ENCODE assay signal across 9 cellular contexts in the genomic region with DNA sequence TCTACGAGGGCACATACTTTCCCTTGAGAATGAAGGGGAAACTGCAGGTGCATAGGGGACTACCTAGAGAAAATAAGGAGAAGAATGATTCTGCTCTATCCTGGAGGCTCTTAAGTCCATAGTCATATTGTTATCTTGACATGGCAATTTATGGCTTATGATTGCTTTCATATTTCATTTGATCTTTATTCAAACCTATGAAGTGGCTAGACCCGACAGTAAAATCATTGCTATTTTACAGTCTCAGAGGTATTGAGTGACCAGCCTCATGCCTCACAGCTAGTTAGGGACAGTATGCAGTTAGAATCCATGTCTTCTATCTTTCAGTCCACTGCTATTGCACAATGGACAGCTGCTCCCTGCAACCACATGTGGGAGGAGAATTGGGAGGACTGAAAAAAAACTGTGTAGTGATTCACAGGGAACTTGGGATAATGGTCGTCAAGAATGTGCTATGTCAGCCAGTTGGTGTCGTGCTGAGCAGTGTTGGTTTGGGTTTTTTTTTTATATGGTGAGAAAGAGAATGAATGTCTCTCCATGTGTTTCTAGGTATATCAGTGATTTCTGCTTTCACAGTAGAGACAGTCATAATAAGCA.
A peak's percentile ranks its signal among the peaks of the same experiment; 100 is the strongest.
DNase-seq lines count a peak whose midpoint lies in the region; ATAC-seq, FAIRE-seq and TF ChIP-seq lines count a peak whose summit lies in the region.
"Had no signal": no experiment of that assay in that cellular context is flagged by ENCODE, and none has a peak within 500 bp of the region (broad histone marks: within the 10 kb centered on the region; RNA-seq: fewer than 3 reads in every experiment).

No MANE protein-coding gene starts in this region.

- no peaks in the 10 kb centered on the region for H3K36me3 ChIP-seq in bronchial epithelial cell (ENCODE audit: control insufficient read depth, insufficient read depth, low read length)
- no peaks in the 10 kb centered on the region for H3K36me3 ChIP-seq in lower lobe of right lung

- no peak for TF ChIP-seq POLR2A in erythroblast (IDR thresholded peaks at IDR 0.05; ENCODE audit: low read length)

- peak; percentile 39 to 56 for ATAC-seq in lower lobe of right lung
- ATAC-seq in HG03196 (IDR thresholded peaks at IDR 0.05; ENCODE audit: unreplicated experiment), result no peak

- no peaks in the 10 kb centered on the region for H3K9me3 ChIP-seq in lower lobe of right lung

- DNase-seq in AG09319 (ENCODE audit: extremely low read depth, low read depth) (peak; percentile 49), LHCN-M2 (ENCODE audit: low read depth) (peak; percentile 99), bronchial epithelial cell (ENCODE audit: low read depth) (peak; percentile 89), lower lobe of right lung (no peak), erythroblast (lab: John Stamatoyannopoulos, UW) (no peak), NCI-H1092 treated with DMSO at 0.1 percent for 48 hours (lab: John Stamatoyannopoulos, UW) (no peak), GM13976 (ENCODE audit: low spot score) (no peak)
- DNase-seq: activated gamma-delta T cell treated with Interleukin-2 at 50 U/mL for 16 hours had no signal

- no peaks in the 10 kb centered on the region for H3K4me1 ChIP-seq in lower lobe of right lung

- in situ Hi-C loops in GM13976 (cut with MboI; ENCODE audit: low sequenced_read_pairs, unreplicated experiment), result no loop called here

- intact Hi-C loops in lower lobe of right lung (cut with DNase I), result no loop called here

- H3K4me3 ChIP-seq in bronchial epithelial cell (ENCODE audit: low read depth, low read length) (no peak overlapping the region), lower lobe of right lung (no peak overlapping the region)

- no peak for FAIRE-seq in bronchial epithelial cell (lab: Jason Lieb, UNC)

- H3K27ac ChIP-seq in lower lobe of right lung, result no peak overlapping the region

- no peak for TF ChIP-seq CTCF in AG09319 (IDR thresholded peaks at IDR 0.05; ENCODE audit: low read depth, low read length)
- TF ChIP-seq CTCF in bronchial epithelial cell (IDR thresholded peaks at IDR 0.05; ENCODE audit: insufficient read depth, low read length, severe bottlenecking), result no peak
- no peak for TF ChIP-seq CTCF in lower lobe of right lung (IDR thresholded peaks at IDR 0.05)
- TF ChIP-seq CTCF in GM13976 (IDR thresholded peaks at IDR 0.05; ENCODE audit: borderline replicate concordance, control extremely low read depth, extremely low read depth, insufficient read depth, missing control alignments), result no peak

- no peaks in the 10 kb centered on the region for H3K27me3 ChIP-seq in bronchial epithelial cell (ENCODE audit: control insufficient read depth, insufficient read depth, low read length)
- no peaks in the 10 kb centered on the region for H3K27me3 ChIP-seq in lower lobe of right lung (ENCODE audit: low read depth)

Comparison
In these comparisons a context has a peak if more than half of its experiments do, and no peak if none do; other contexts are left out.
1. DNase-seq: peak in AG09319 (single experiment), LHCN-M2 (single experiment) and bronchial epithelial cell (single experiment); none in lower lobe of right lung (single experiment), erythroblast (0 of 2), NCI-H1092 treated with DMSO at 0.1 percent for 48 hours (single experiment) and GM13976 (single experiment).